In genomic region chr13:55783841-55784240, GRCh38 we compare ENCODE assay signal across 9 cellular contexts.
"Had no signal": no experiment of that assay in that cellular context is flagged by ENCODE, and none has a peak within 500 bp of the region (broad histone marks: within the 10 kb centered on the region; RNA-seq: fewer than 3 reads in every experiment).

No MANE protein-coding gene starts in this region.

- FAIRE-seq: H54, HTR-8/SVneo, K562 had no signal

- H3K4me3 ChIP-seq: HAP-1, K562 had no signal

- H3K4me3 Mint-ChIP-seq: HFFc6 had no signal

- H3K4me1 ChIP-seq: HAP-1 had no signal

- H3K9me3 ChIP-seq: HAP-1 had no signal

- H3K36me3 ChIP-seq: HAP-1 had no signal

- ATAC-seq: HCT116, K562 had no signal

- DNase-seq: GOT3, HFFc6, IMR-90, KG1 had no signal

- H3K27ac Mint-ChIP-seq: HFFc6 had no signal
